ENCODE assay signal across 22 cellular contexts in the genomic region with DNA sequence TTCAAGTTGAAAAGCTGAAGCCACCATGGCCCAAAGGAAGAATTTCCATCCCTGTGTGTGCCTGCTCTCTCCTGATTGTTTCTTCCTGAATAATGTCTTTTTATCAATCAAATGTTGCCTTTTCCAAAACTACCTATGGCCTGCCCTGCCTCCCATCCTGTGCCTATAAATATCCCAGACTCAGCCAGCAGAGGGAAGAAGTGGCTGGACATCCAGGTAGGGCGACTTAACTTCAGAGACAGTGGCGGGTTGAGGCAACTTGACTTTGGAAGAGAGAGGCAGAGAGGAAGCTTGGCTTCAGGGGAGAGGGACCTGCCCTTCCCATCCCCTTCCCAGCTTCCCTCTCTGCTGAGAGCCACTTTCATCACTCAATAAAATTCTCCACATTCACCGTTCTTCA.
A peak's percentile ranks its signal among the peaks of the same experiment; 100 is the strongest.
DNase-seq lines count a peak whose midpoint lies in the region; ATAC-seq, FAIRE-seq and TF ChIP-seq lines count a peak whose summit lies in the region.
"Had no signal": no experiment of that assay in that cellular context is flagged by ENCODE, and none has a peak within 500 bp of the region (broad histone marks: within the 10 kb centered on the region; RNA-seq: fewer than 3 reads in every experiment).

No MANE protein-coding gene starts in this region.

- H3K4me1 ChIP-seq in PC-3 (ENCODE audit: insufficient read depth, low read length) (no peaks in the 10 kb centered on the region), endodermal cell (ENCODE audit: control insufficient read depth, insufficient read depth, low read length) (peaks cover 4% of the 10 kb centered on the region), HepG2 (ENCODE audit: insufficient read depth, low read length) (peaks cover 41% of the 10 kb centered on the region), stomach (peaks cover 0 to 10% (median 4%) of the 10 kb centered on the region in 4 donors)
- H3K4me1 ChIP-seq: HAP-1 had no signal

- BruUV-seq in PC-3 (replicated peaks; lab: Mats Ljungman, UMichigan) (no TSS peak), HepG2 (replicated peaks; lab: Mats Ljungman, UMichigan) (no TSS peak)

- no peaks in the 10 kb centered on the region for H3F3A ChIP-seq in PC-3 (ENCODE audit: low read length, unreplicated experiment)

- TF ChIP-seq EP300 in HepG2 (IDR thresholded peaks at IDR 0.05; ENCODE audit: low read depth in 2 of 2, low read length in 2 of 2): no peak
- no peak for TF ChIP-seq EP300 in HepG2 (CRISPR knock-in tag; IDR thresholded peaks at IDR 0.05; ENCODE audit: borderline replicate concordance)
- no peak for TF ChIP-seq EP300 in stomach (IDR thresholded peaks at IDR 0.05)

- TF ChIP-seq CTCF in PC-3 (conservative IDR thresholded peaks at IDR 0.05; ENCODE audit: low read depth, low read length) (0 out of 2 replicates have a peak, but pooled peaks have one; percentile 13), endodermal cell (conservative IDR thresholded peaks at IDR 0.05) (peak; percentile 69), HepG2 (CRISPR knock-in tag; IDR thresholded peaks at IDR 0.05) (peak; percentile 38; the same call in 1 of the 2 replicates), stomach (IDR thresholded peaks at IDR 0.05) (no peak)

- H3K9me3 Mint-ChIP-seq in endodermal cell: no peaks in the 10 kb centered on the region
- H3K9me3 Mint-ChIP-seq: IgD-negative memory B cell had no signal

- H3K27me3 ChIP-seq in PC-3 (ENCODE audit: low read length) (no peaks in the 10 kb centered on the region), endodermal cell (ENCODE audit: control insufficient read depth, insufficient read depth, low read length, poor library complexity, severe bottlenecking) (no peaks in the 10 kb centered on the region), HepG2 (ENCODE audit: control insufficient read depth in 1 of 2, insufficient read depth in 2 of 2, low read length in 2 of 2) (no peaks in the 10 kb centered on the region), stomach (no peaks in the 10 kb centered on the region)

- CTCF ChIA-PET in PC-3 (lab: Charles Lee): no interaction called here
- CTCF ChIA-PET in HepG2 (lab: Yijun Ruan, JAX; ENCODE audit: low intra/inter-chr PET ratio, low total read pairs): no interaction called here

- H3K9me3 ChIP-seq in PC-3 (ENCODE audit: low read length): no peaks in the 10 kb centered on the region
- no peaks in the 10 kb centered on the region for H3K9me3 ChIP-seq in endodermal cell (ENCODE audit: control insufficient read depth, low read length)
- no peaks in the 10 kb centered on the region for H3K9me3 ChIP-seq in HepG2 (ENCODE audit: low read length)
- H3K9me3 ChIP-seq in stomach: no peaks in the 10 kb centered on the region
- H3K9me3 ChIP-seq: HAP-1 had no signal

- in situ Hi-C loops in HepG2 (cut with HindIII; ENCODE audit: extremely low pct_ligation_motif_present, low pct_unique_long_range_greater_than_20kb): no loop called here

- H2AFZ ChIP-seq in PC-3 (ENCODE audit: low read length) (no peak overlapping the region), HepG2 (ENCODE audit: low read length) (no peak overlapping the region)

- peaks cover 19% of the 10 kb centered on the region for H3K4me1 Mint-ChIP-seq in endodermal cell
- H3K4me1 Mint-ChIP-seq: CD8-positive, alpha-beta memory T cell; IgD-negative memory B cell had no signal

- TF ChIP-seq RAD21 in HepG2 (CRISPR knock-in tag; IDR thresholded peaks at IDR 0.05): no peak

- H3K36me3 Mint-ChIP-seq in endodermal cell (ENCODE audit: low read depth): no peaks in the 10 kb centered on the region
- H3K36me3 Mint-ChIP-seq: CD8-positive, alpha-beta memory T cell; IgD-negative memory B cell had no signal

- FAIRE-seq in HepG2 (lab: Jason Lieb, UNC): peak; percentile 15
- FAIRE-seq: GM12892, GM18507, HTR-8/SVneo had no signal

- H3K4me3 ChIP-seq in PC-3 (ENCODE audit: low read length) (no peak overlapping the region), endodermal cell (ENCODE audit: low read length) (no peak overlapping the region), HepG2 (replicated peaks in 1 of 3; ENCODE audit: insufficient read depth in 1 of 3, low read depth in 2 of 3, low read length in 3 of 3) (peak overlapping the region in 1 of 3 experiments; percentile 34; a peak in 1 of 6 replicates), stomach (no peak overlapping the region)
- H3K4me3 ChIP-seq: HAP-1 had no signal

- no peak for ATAC-seq in PC-3
- ATAC-seq in HepG2: peak; percentile 73
- ATAC-seq in GM21381 (IDR thresholded peaks at IDR 0.05; ENCODE audit: unreplicated experiment): no peak

- H3K27ac ChIP-seq in PC-3 (ENCODE audit: low read length) (no peak overlapping the region), endodermal cell (ENCODE audit: low read depth, low read length) (no peak overlapping the region), HepG2 (ENCODE audit: extremely low read length, insufficient read depth, low read length) (no peak overlapping the region), stomach (peak overlapping the region in 4 of 5 donors; percentile 5 to 59 (median 23))
- H3K27ac ChIP-seq: RWPE1 had no signal

- H3K9ac ChIP-seq in PC-3 (ENCODE audit: low read length) (no peak overlapping the region), endodermal cell (ENCODE audit: extremely low read depth, low read length, poor library complexity, severe bottlenecking) (no peak overlapping the region), HepG2 (ENCODE audit: insufficient read depth, low read depth, low read length) (no peak overlapping the region)

- H3K79me2 ChIP-seq in PC-3 (ENCODE audit: low read length) (no peaks in the 10 kb centered on the region), HepG2 (ENCODE audit: insufficient read depth, low read length) (no peaks in the 10 kb centered on the region)

- 73% methylated on average over 3 of the region's 3 CpGs; no CpG with 5 or more reads in 1 of the 2 experiments for WGBS in endodermal cell (ENCODE audit: insufficient coverage in 1 of 2, insufficient read length in 1 of 2), 2 experiments
- 7% methylated on average over 3 of the region's 3 CpGs for WGBS in HepG2 (ENCODE audit: low lambda C conversion rate)
- WGBS in stomach, 5 donors: 82 to 88% (median 86%) methylated on average over 3 of the region's 3 CpGs

- intact Hi-C loops in PC-3 (cut with micrococcal nuclease): no loop called here
- intact Hi-C loops in HepG2 (cut with micrococcal nuclease; ENCODE audit: unreplicated experiment): loop anchor here (1.0 to 5.0 kb wide), 2 partner anchors 63 to 268 kb away; no protein-coding TSS in a partner anchor
- intact Hi-C loops in stomach (cut with DNase I; ENCODE audit: low total_unique reads): no loop called here

- no peak overlapping the region for H3K4me3 Mint-ChIP-seq in endodermal cell
- H3K4me3 Mint-ChIP-seq: CD8-positive, alpha-beta memory T cell; IgD-negative memory B cell had no signal

- POLR2A ChIA-PET in PC-3 (lab: Charles Lee; ENCODE audit: unreplicated experiment) (no interaction called here), HepG2 (lab: Yijun Ruan, JAX) (no interaction called here)

- H3K4me2 ChIP-seq in PC-3 (ENCODE audit: low read length) (no peak overlapping the region), HepG2 (ENCODE audit: low read depth, low read length) (peak overlapping the region; percentile 72)

- H3K9me2 ChIP-seq in PC-3 (replicated peaks; ENCODE audit: low read length): no peaks in the 10 kb centered on the region

- H4K20me1 ChIP-seq in PC-3 (ENCODE audit: low read length): no peaks in the 10 kb centered on the region
- H4K20me1 ChIP-seq in HepG2 (ENCODE audit: insufficient read depth, low read length): no peaks in the 10 kb centered on the region

- TF ChIP-seq POLR2A in HepG2 (IDR thresholded peaks at IDR 0.05; ENCODE audit: insufficient read depth in 1 of 2, low read depth in 2 of 2, low read length in 2 of 2): no peak
- TF ChIP-seq POLR2A in stomach (IDR thresholded peaks at IDR 0.05): no peak

- H3K27ac Mint-ChIP-seq in endodermal cell: no peak overlapping the region
- H3K27ac Mint-ChIP-seq: CD8-positive, alpha-beta memory T cell; IgD-negative memory B cell had no signal

- no peaks in the 10 kb centered on the region for H3K36me3 ChIP-seq in PC-3 (ENCODE audit: low read depth, low read length)
- H3K36me3 ChIP-seq in endodermal cell (ENCODE audit: control insufficient read depth, insufficient read depth, low read length): no peaks in the 10 kb centered on the region
- H3K36me3 ChIP-seq in HepG2 (replicated peaks in 1 of 2; ENCODE audit: control insufficient read depth in 1 of 2, insufficient read depth in 2 of 2, low read length in 2 of 2): no peaks in the 10 kb centered on the region
- H3K36me3 ChIP-seq in stomach: no peaks in the 10 kb centered on the region
- H3K36me3 ChIP-seq: HAP-1 had no signal

- no peak for DNase-seq in PC-3
- DNase-seq in endodermal cell: peak; percentile 80
- DNase-seq in HepG2 (ENCODE audit: low spot score): peak; percentile 28
- DNase-seq in stomach: no peak
- DNase-seq in NCI-H2196 (lab: John Stamatoyannopoulos, UW; ENCODE audit: unreplicated experiment): no peak
- no peak for DNase-seq in T1000 (lab: John Stamatoyannopoulos, UW)
- DNase-seq: CD8-positive, alpha-beta memory T cell; DMS79; Kasumi-1; MM.1S; NCI-H1092; NCI-H146; NCI-H2171 treated with DMSO at 0.1 percent for 48 hours; NCI-H510A; NCI-H748 treated with DMSO at 0.1 percent for 48 hours had no signal

- H3K27me3 Mint-ChIP-seq in endodermal cell (ENCODE audit: insufficient read depth): no peaks in the 10 kb centered on the region
- H3K27me3 Mint-ChIP-seq: CD8-positive, alpha-beta memory T cell; IgD-negative memory B cell had no signal

TF ChIP-seq in HepG2, 621 proteins besides CTCF, POLR2A, EP300 and RAD21 (continues in another document):
- TF ChIP-seq STAG1 (CRISPR knock-in tag; IDR thresholded peaks at IDR 0.05) (peak; percentile 47), ZNF552 (CRISPR knock-in tag; IDR thresholded peaks at IDR 0.05; ENCODE audit: borderline replicate concordance) (no peak), ZNF501 (CRISPR knock-in tag; IDR thresholded peaks at IDR 0.05) (no peak), SMC3 (IDR thresholded peaks at IDR 0.05; ENCODE audit: low read length) (peak; percentile 26; the same call in 1 of the 2 replicates)

Comparison
In these comparisons a context has a peak if more than half of its experiments do, and no peak if none do; other contexts are left out.
1. DNase-seq: peak in endodermal cell (single experiment) and HepG2 (single experiment); none in PC-3 (single experiment), stomach (single experiment), NCI-H2196 (single experiment) and T1000 (single experiment).
2. H3K27ac ChIP-seq: peak in stomach (4 of 5); none in PC-3 (single experiment), endodermal cell (single experiment) and HepG2 (single experiment).
3. CTCF ChIP-seq: peak in PC-3 (single experiment), endodermal cell (single experiment) and HepG2 (single experiment); none in stomach (0 of 7).